23 cellular contexts compared by ENCODE assay signal in the genomic region with DNA sequence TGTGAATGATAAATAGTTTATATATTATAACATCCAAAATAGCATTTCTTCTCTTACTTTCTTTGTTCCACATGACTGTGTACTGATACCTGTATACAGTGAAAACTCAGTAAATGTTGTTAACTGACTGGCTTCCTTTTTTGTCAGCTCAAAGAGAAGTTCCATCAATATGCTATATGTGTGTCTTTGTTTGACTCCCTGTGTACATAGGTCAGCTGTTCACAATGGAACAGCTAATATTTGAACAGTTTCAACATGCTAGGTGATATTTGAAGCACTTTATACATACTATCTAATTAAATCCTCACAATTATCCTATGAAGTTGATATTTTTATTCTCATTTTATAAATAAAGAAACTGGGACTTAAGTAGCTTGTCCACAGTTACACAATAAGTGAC.
"Had no signal": no experiment of that assay in that cellular context is flagged by ENCODE, and none has a peak within 500 bp of the region (broad histone marks: within the 10 kb centered on the region; RNA-seq: fewer than 3 reads in every experiment).

No MANE protein-coding gene starts in this region.

- H3K9me3 ChIP-seq: breast epithelium, heart left ventricle, pancreas, prostate gland, sigmoid colon, thoracic aorta, uterus had no signal

- H3K36me3 ChIP-seq: breast epithelium, heart left ventricle, pancreas, prostate gland, sigmoid colon, thoracic aorta, uterus had no signal

- H3K4me3 ChIP-seq: breast epithelium, heart left ventricle, pancreas, prostate gland, sigmoid colon, thoracic aorta, uterus had no signal

- H3K27ac ChIP-seq: breast epithelium, heart left ventricle, pancreas, prostate gland, sigmoid colon, thoracic aorta, uterus had no signal

- ATAC-seq: activated CD4-positive, alpha-beta T cell treated with anti-CD3 and anti-CD28 coated beads for 36 hours; activated CD8-positive, alpha-beta memory T cell treated with anti-CD3 and anti-CD28 coated beads, Interleukin-2, amount 10 ng/mL, durations not matched to agents 7 days and 5 days; activated CD8-positive, alpha-beta T cell treated with anti-CD3 and anti-CD28 coated beads, Interleukin-2, amount 10 ng/mL, durations not matched to agents 7 days and 5 days; activated naive CD4-positive, alpha-beta T cell treated with anti-CD3 and anti-CD28 coated beads, Interleukin-2, amount 50 U/mL, for 72 hours; esophagus mucosa; heart left ventricle; naive thymus-derived CD4-positive, alpha-beta T cell; stimulated activated effector memory CD8-positive, alpha-beta T cell treated with anti-CD3 and anti-CD28 coated beads, Interleukin-12 subunit alpha, Interleukin-12 subunit beta, amount 100 ng/mL, for 72 hours had no signal

- H3K4me1 ChIP-seq: breast epithelium, prostate gland, sigmoid colon, uterus had no signal

- H3K27me3 ChIP-seq: breast epithelium, heart left ventricle, pancreas, sigmoid colon, uterus had no signal

- DNase-seq: activated CD4-positive, alpha-beta T cell treated with anti-CD3 and anti-CD28 coated beads for 36 hours; activated CD4-positive, CD25-positive, alpha-beta regulatory T cell; activated CD8-positive, alpha-beta memory T cell treated with anti-CD3 and anti-CD28 coated beads, Interleukin-2, amount 10 ng/mL, durations not matched to agents 7 days and 5 days; activated CD8-positive, alpha-beta T cell treated with anti-CD3 and anti-CD28 coated beads, Interleukin-2, amount 10 ng/mL, durations not matched to agents 7 days and 5 days; activated T-cell treated with anti-CD3 and anti-CD28 coated beads, Interleukin-2, amount 50 U/mL, for 48 hours; endodermal cell; foreskin fibroblast; heart left ventricle; immature natural killer cell; naive thymus-derived CD4-positive, alpha-beta T cell; nucleus accumbens; pancreas; retina; sigmoid colon; small intestine; stimulated activated CD4-positive, alpha-beta T cell treated with anti-CD3 and anti-CD28 coated beads, Interleukin-4, amount 100 ng/mL, for 24 hours; uterus had no signal
